In the genomic region with DNA sequence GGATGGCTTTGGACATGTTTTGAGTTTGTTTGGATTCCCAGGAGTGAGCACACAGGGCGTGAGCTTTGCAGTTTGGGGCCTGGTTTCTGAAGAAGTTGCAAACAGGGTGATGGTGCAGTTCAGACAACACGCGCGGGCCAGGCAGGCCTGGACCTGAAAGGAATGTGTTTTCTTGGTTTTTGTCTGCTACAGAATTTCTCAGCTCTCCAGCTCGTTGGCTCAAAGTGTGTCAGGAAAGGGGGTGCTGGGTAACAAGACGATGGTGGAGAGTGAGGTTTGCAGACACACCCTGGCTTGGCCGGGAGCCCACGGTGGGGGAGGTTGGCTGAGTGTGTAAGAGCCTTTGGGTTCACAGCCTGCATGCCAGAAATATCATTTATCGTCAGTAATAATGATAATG, we compare ENCODE assay signal across 1 cellular context.
TF ChIP-seq lines count a peak whose summit lies in the region.

No MANE protein-coding gene starts in this region.

TF ChIP-seq in SK-N-SH, 30 proteins besides CTCF, POLR2A, EP300 and RAD21 (continued from another document):
- TF ChIP-seq, protein P1, sequence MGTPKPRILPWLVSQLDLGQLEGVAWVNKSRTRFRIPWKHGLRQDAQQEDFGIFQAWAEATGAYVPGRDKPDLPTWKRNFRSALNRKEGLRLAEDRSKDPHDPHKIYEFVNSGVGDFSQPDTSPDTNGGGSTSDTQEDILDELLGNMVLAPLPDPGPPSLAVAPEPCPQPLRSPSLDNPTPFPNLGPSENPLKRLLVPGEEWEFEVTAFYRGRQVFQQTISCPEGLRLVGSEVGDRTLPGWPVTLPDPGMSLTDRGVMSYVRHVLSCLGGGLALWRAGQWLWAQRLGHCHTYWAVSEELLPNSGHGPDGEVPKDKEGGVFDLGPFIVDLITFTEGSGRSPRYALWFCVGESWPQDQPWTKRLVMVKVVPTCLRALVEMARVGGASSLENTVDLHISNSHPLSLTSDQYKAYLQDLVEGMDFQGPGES (IDR thresholded peaks at IDR 0.05; ENCODE audit: low read depth, low read length), result no peak
